Comparison of ENCODE assay signal across 6 cellular contexts in the genomic region with DNA sequence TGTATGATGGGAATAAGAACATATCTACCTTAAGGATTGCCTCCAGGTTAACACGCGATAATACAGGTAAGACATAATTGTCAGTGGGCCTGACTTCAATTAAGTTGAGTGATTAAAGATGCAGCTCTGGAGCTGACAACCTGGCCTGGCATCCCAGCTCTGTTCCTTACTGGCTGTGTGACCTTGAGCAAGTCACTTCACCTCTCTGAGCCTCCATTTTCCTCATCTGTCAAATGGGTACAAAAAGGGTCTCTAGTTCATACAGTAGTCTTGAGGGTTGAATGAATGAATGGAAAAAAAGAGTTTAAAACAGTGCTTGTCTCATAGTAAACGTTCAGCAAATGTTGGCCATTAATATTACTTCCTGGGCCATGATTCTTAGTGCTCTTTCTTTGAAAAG.
"Had no signal": no experiment of that assay in that cellular context is flagged by ENCODE, and none has a peak within 500 bp of the region (broad histone marks: within the 10 kb centered on the region; RNA-seq: fewer than 3 reads in every experiment).

No MANE protein-coding gene starts in this region.

- FAIRE-seq: H54, HTR-8/SVneo had no signal

- DNase-seq: GOT3, H9, HCEC 1CT, KG1 had no signal
